24 cellular contexts compared by ENCODE assay signal in genomic region chr1:89563957-89564604, GRCh38. TPM values are rescaled to one million over a fixed set of nuclear protein-coding genes. Genes with fewer than 3 reads are reported as not detected.
DNase-seq lines count a peak whose midpoint lies in the region; TF ChIP-seq lines count a peak whose summit lies in the region.
"Had no signal": no experiment of that assay in that cellular context is flagged by ENCODE, and none has a peak within 500 bp of the region (broad histone marks: within the 10 kb centered on the region; RNA-seq: fewer than 3 reads in every experiment).

No MANE protein-coding gene starts in this region.

- H3K4me1 Mint-ChIP-seq in Calu3 (ENCODE audit: low read depth, unreplicated experiment) = no peaks in the 10 kb centered on the region

- H3K9me3 ChIP-seq in ascending aorta = no peaks in the 10 kb centered on the region
- H3K9me3 ChIP-seq: Peyer's patch, SJCRH30 had no signal

- no peaks in the 10 kb centered on the region for H3K27me3 ChIP-seq in dorsolateral prefrontal cortex
- no peaks in the 10 kb centered on the region for H3K27me3 ChIP-seq in ascending aorta
- H3K27me3 ChIP-seq: Peyer's patch, SJCRH30 had no signal

- H3K4me3 ChIP-seq in dorsolateral prefrontal cortex (peak overlapping the region in 2 of 59 donors; percentile 3 to 9), ascending aorta (no peak overlapping the region)
- H3K4me3 ChIP-seq: Peyer's patch, SJCRH30, skin epidermis had no signal

- peak; percentile 63 for DNase-seq in DMS 273 (lab: John Stamatoyannopoulos, UW; ENCODE audit: unreplicated experiment)
- peak; percentile 69 for DNase-seq in NCI-H82 (lab: John Stamatoyannopoulos, UW)
- peak in 1 of 10 donors; percentile 39 for DNase-seq in dorsolateral prefrontal cortex
- DNase-seq in middle frontal gyrus (ENCODE audit: extremely low spot score, low spot score) = peak; percentile 63
- DNase-seq in ascending aorta (ENCODE audit: low spot score in 2 of 2) = no peak
- no peak for DNase-seq in Calu3
- no peak for DNase-seq in stimulated activated CD4-positive, alpha-beta T cell treated with anti-CD3 and anti-CD28 coated beads, Interleukin-12 subunit alpha, Interleukin-12 subunit beta, amount 100 ng/mL, for 4 hours
- DNase-seq: activated CD4-positive, alpha-beta T cell treated with anti-CD3 and anti-CD28 coated beads for 4 hours; amniotic stem cell; COR-L47; foreskin melanocyte; hippocampal formation; NCI-H1930; NCI-H2227 treated with DMSO at 0.1 percent for 48 hours; Peyer's patch; SJCRH30; stimulated activated CD4-positive, alpha-beta T cell treated with anti-CD3 and anti-CD28 coated beads, Interleukin-4, amount 100 ng/mL, for 1 hour; stimulated activated naive CD4-positive, alpha-beta T cell had no signal

- CTCF ChIA-PET in Calu3 (lab: Charles Lee) = no interaction called here

- intact Hi-C loops in dorsolateral prefrontal cortex (cut with DNase I) (loop anchor here in 1 of 2 donors (2.0 kb wide), 2 partner anchors 15 to 39 kb away; partner anchors contain the start of gene LRRC8B), ascending aorta (cut with DNase I) (no loop called here), Calu3 (cut with micrococcal nuclease; ENCODE audit: unreplicated experiment) (no loop called here)

- H3K27ac ChIP-seq in dorsolateral prefrontal cortex = peak overlapping the region in 55 of 59 donors; percentile 11 to 98 (median 93)
- no peak overlapping the region for H3K27ac ChIP-seq in ascending aorta
- H3K27ac ChIP-seq: KMS-11, Peyer's patch, SJCRH30 had no signal

- no peaks in the 10 kb centered on the region for H3K4me1 ChIP-seq in ascending aorta
- H3K4me1 ChIP-seq: Peyer's patch, SJCRH30 had no signal

- no peak for TF ChIP-seq CTCF in dorsolateral prefrontal cortex (IDR thresholded peaks at IDR 0.05 in 54 of 56, conservative IDR thresholded peaks at IDR 0.05 in 2 of 56; ENCODE audit: low read depth in 1 of 56, partially characterized antibody in 56 of 56)
- TF ChIP-seq CTCF in ascending aorta (IDR thresholded peaks at IDR 0.05) = no peak
- no peak for TF ChIP-seq CTCF in Calu3 (IDR thresholded peaks at IDR 0.05; ENCODE audit: unreplicated experiment)

- peaks cover 3% of the 10 kb centered on the region for H3K9me3 Mint-ChIP-seq in Calu3 (ENCODE audit: low read depth, unreplicated experiment)
- H3K9me3 Mint-ChIP-seq: activated T-helper 1 cell treated with anti-CD3 and anti-CD28 coated beads, Interleukin-12 subunit alpha, Interleukin-12 subunit beta, Interleukin-2, Interleukin-4 antibody, amounts not matched to agents 30 ng/mL and 10 ng/mL and 1 ng/mL, durations not matched to agents 14 hours and 24 hours and 36 hours; dendritic cell treated with granulocyte-macrophage colony-stimulating factor and Interleukin-4, amounts not matched to agents 40 ng/mL and 50 ng/mL, for 4 days had no signal

- H3K36me3 ChIP-seq in ascending aorta = no peaks in the 10 kb centered on the region
- H3K36me3 ChIP-seq: Peyer's patch, SJCRH30 had no signal

- H3K36me3 Mint-ChIP-seq in Calu3 (ENCODE audit: insufficient read depth, unreplicated experiment) = no peaks in the 10 kb centered on the region

- no peak overlapping the region for H3K27ac Mint-ChIP-seq in Calu3 (ENCODE audit: unreplicated experiment)
- H3K27ac Mint-ChIP-seq: activated T-helper 1 cell treated with anti-CD3 and anti-CD28 coated beads, Interleukin-12 subunit alpha, Interleukin-12 subunit beta, Interleukin-2, Interleukin-4 antibody, amounts not matched to agents 30 ng/mL and 10 ng/mL and 1 ng/mL, durations not matched to agents 14 hours and 24 hours and 36 hours; B cell; dendritic cell treated with granulocyte-macrophage colony-stimulating factor and Interleukin-4, amounts not matched to agents 40 ng/mL and 50 ng/mL, for 4 days; T-helper 1 cell treated with Interleukin-12 subunit alpha and Interleukin-12 subunit beta and Interleukin-4 antibody, amounts not matched to agents 30 μg/mL and 1 μg/mL, for 36 hours had no signal

- no peaks in the 10 kb centered on the region for H3K27me3 Mint-ChIP-seq in Calu3 (ENCODE audit: unreplicated experiment)
- H3K27me3 Mint-ChIP-seq: B cell; dendritic cell treated with granulocyte-macrophage colony-stimulating factor and Interleukin-4, amounts not matched to agents 40 ng/mL and 50 ng/mL, for 4 days had no signal

- H3K4me3 Mint-ChIP-seq in Calu3 (ENCODE audit: low read depth, unreplicated experiment) = no peak overlapping the region
- H3K4me3 Mint-ChIP-seq: activated T-helper 1 cell treated with anti-CD3 and anti-CD28 coated beads, Interleukin-12 subunit alpha, Interleukin-12 subunit beta, Interleukin-2, Interleukin-4 antibody, amounts not matched to agents 30 ng/mL and 10 ng/mL and 1 ng/mL, durations not matched to agents 14 hours and 24 hours and 36 hours; B cell; dendritic cell treated with granulocyte-macrophage colony-stimulating factor and Interleukin-4, amounts not matched to agents 40 ng/mL and 50 ng/mL, for 4 days; T-helper 1 cell treated with Interleukin-12 subunit alpha and Interleukin-12 subunit beta and Interleukin-4 antibody, amounts not matched to agents 30 μg/mL and 1 μg/mL, for 36 hours had no signal

- no TSS peak for BruUV-seq in Calu3 (replicated peaks; lab: Mats Ljungman, UMichigan)

RNA-seq across cellular contexts. Expression of gene LRRC8B, which starts 39.5 kb away (rescaled TPM):
- total RNA-seq in dorsolateral prefrontal cortex (100 to 1,000 TPM in 21 of 120 experiments, 10 to 100 TPM in 99; 38.4 to 137 (median 85.9) TPM), ascending aorta (4.2 TPM), Calu3 (2022) (42.5 and 42.9 TPM in 2 replicates)

Comparison
In these comparisons a context has a peak if more than half of its experiments do, and no peak if none do; other contexts are left out.
1. DNase-seq: peak in DMS 273 (single experiment), NCI-H82 (single experiment) and middle frontal gyrus (single experiment); none in ascending aorta (0 of 2), Calu3 (single experiment) and stimulated activated CD4-positive, alpha-beta T cell treated with anti-CD3 and anti-CD28 coated beads, Interleukin-12 subunit alpha, Interleukin-12 subunit beta, amount 100 ng/mL, for 4 hours (single experiment).
2. H3K27ac ChIP-seq: peak in dorsolateral prefrontal cortex (55 of 59); none in ascending aorta (0 of 2).